Comparison of ENCODE assay signal across 39 cellular contexts in genomic region chr4:188695261-188695660, GRCh38.
"Had no signal": no experiment of that assay in that cellular context is flagged by ENCODE, and none has a peak within 500 bp of the region (broad histone marks: within the 10 kb centered on the region; RNA-seq: fewer than 3 reads in every experiment).

No MANE protein-coding gene starts in this region.

- H3K4me3 Mint-ChIP-seq: activated naive CD4-positive, alpha-beta T cell treated with anti-CD3 and anti-CD28 coated beads for 36 hours; activated naive CD4-positive, alpha-beta T cell treated with anti-CD3 and anti-CD28 coated beads, Interleukin-2, amount 10 ng/mL, durations not matched to agents 7 days and 5 days; activated naive CD4-positive, alpha-beta T cell treated with anti-CD3 and anti-CD28 coated beads, Interleukin-2, amount 50 U/mL, for 24 hours; activated naive CD8-positive, alpha-beta T cell; activated naive CD8-positive, alpha-beta T cell treated with anti-CD3 and anti-CD28 coated beads for 36 hours; activated naive CD8-positive, alpha-beta T cell treated with anti-CD3 and anti-CD28 coated beads, Interleukin-2, amount 10 ng/mL, durations not matched to agents 7 days and 5 days; activated naive CD8-positive, alpha-beta T cell treated with anti-CD3 and anti-CD28 coated beads, Interleukin-2, amount 50 U/mL, for 24 hours; activated T-cell treated with anti-CD3 and anti-CD28 coated beads, Interleukin-2, amount 50 U/mL, for 24 hours; activated T-cell treated with anti-CD3 and anti-CD28 coated beads, Interleukin-2, amount 50 U/mL, for 4 hours; activated T-cell treated with anti-CD3 and anti-CD28 coated beads, Interleukin-2, amount 50 U/mL, for 72 hours; activated T-helper 1 cell treated with anti-CD3 and anti-CD28 coated beads, Interleukin-12 subunit alpha, Interleukin-12 subunit beta, Interleukin-2, Interleukin-4 antibody, amounts not matched to agents 30 ng/mL and 10 ng/mL and 1 ng/mL, durations not matched to agents 14 hours and 24 hours and 36 hours; activated T-helper 17 cell treated with anti-CD3 and anti-CD28 coated beads, Interleukin-2, amount 50 U/mL, for 72 hours; brain; central memory CD8-positive, alpha-beta T cell had no signal

- FAIRE-seq: bronchial epithelial cell had no signal

- H3K4me1 ChIP-seq: adrenal gland, ascending aorta, body of pancreas, breast epithelium had no signal

- H3K9me3 ChIP-seq: adrenal gland, ascending aorta, body of pancreas, breast epithelium had no signal

- H3K9me3 Mint-ChIP-seq: activated T-cell treated with anti-CD3 and anti-CD28 coated beads, Interleukin-2, amount 50 U/mL, for 24 hours; activated T-helper 1 cell treated with anti-CD3 and anti-CD28 coated beads, Interleukin-12 subunit alpha, Interleukin-12 subunit beta, Interleukin-2, Interleukin-4 antibody, amounts not matched to agents 30 ng/mL and 10 ng/mL and 1 ng/mL, durations not matched to agents 14 hours and 24 hours and 36 hours; brain had no signal

- H3K4me1 Mint-ChIP-seq: activated naive CD4-positive, alpha-beta T cell treated with anti-CD3 and anti-CD28 coated beads, Interleukin-2, amount 10 ng/mL, durations not matched to agents 7 days and 5 days; activated naive CD4-positive, alpha-beta T cell treated with anti-CD3 and anti-CD28 coated beads, Interleukin-2, amount 50 U/mL, for 24 hours; activated naive CD8-positive, alpha-beta T cell treated with anti-CD3 and anti-CD28 coated beads for 36 hours; activated naive CD8-positive, alpha-beta T cell treated with anti-CD3 and anti-CD28 coated beads, Interleukin-2, amount 10 ng/mL, durations not matched to agents 7 days and 5 days; activated naive CD8-positive, alpha-beta T cell treated with anti-CD3 and anti-CD28 coated beads, Interleukin-2, amount 50 U/mL, for 24 hours; activated T-helper 17 cell treated with anti-CD3 and anti-CD28 coated beads, Interleukin-2, amount 50 U/mL, for 72 hours; brain; central memory CD8-positive, alpha-beta T cell had no signal

- H3K27ac Mint-ChIP-seq: activated naive CD4-positive, alpha-beta T cell treated with anti-CD3 and anti-CD28 coated beads for 36 hours; activated naive CD4-positive, alpha-beta T cell treated with anti-CD3 and anti-CD28 coated beads, Interleukin-2, amount 10 ng/mL, durations not matched to agents 7 days and 5 days; activated naive CD4-positive, alpha-beta T cell treated with anti-CD3 and anti-CD28 coated beads, Interleukin-2, amount 50 U/mL, for 24 hours; activated naive CD4-positive, alpha-beta T cell treated with anti-CD3 and anti-CD28 coated beads, Interleukin-2, amount 50 U/mL, for 72 hours; activated naive CD8-positive, alpha-beta T cell; activated naive CD8-positive, alpha-beta T cell treated with anti-CD3 and anti-CD28 coated beads for 36 hours; activated naive CD8-positive, alpha-beta T cell treated with anti-CD3 and anti-CD28 coated beads, Interleukin-2, amount 10 ng/mL, durations not matched to agents 7 days and 5 days; activated naive CD8-positive, alpha-beta T cell treated with anti-CD3 and anti-CD28 coated beads, Interleukin-2, amount 50 U/mL, for 24 hours; activated T-cell treated with anti-CD3 and anti-CD28 coated beads, Interleukin-2, amount 50 U/mL, for 24 hours; activated T-cell treated with anti-CD3 and anti-CD28 coated beads, Interleukin-2, amount 50 U/mL, for 72 hours; activated T-helper 1 cell treated with anti-CD3 and anti-CD28 coated beads, Interleukin-12 subunit alpha, Interleukin-12 subunit beta, Interleukin-2, Interleukin-4 antibody, amounts not matched to agents 30 ng/mL and 10 ng/mL and 1 ng/mL, durations not matched to agents 14 hours and 24 hours and 36 hours; activated T-helper 17 cell treated with anti-CD3 and anti-CD28 coated beads, Interleukin-2, amount 50 U/mL, for 72 hours; activated T-helper 2 cell treated with anti-CD3 and anti-CD28 coated beads, Interferon-gamma antibody, Interleukin-2, Interleukin-4, amounts not matched to agents 10 μg/mL and 5 μg/mL and 100 μg/mL, durations not matched to agents 14 hours and 24 hours and 36 hours; brain had no signal

- ATAC-seq: activated naive CD4-positive, alpha-beta T cell treated with anti-CD3 and anti-CD28 coated beads, Interleukin-2, amount 50 U/mL, for 72 hours; activated naive CD8-positive, alpha-beta T cell treated with anti-CD3 and anti-CD28 coated beads, Interleukin-2, amount 50 U/mL, for 24 hours; activated T-cell treated with anti-CD3 and anti-CD28 coated beads, Interleukin-2, amount 50 U/mL, for 4 hours; activated T-cell treated with anti-CD3 and anti-CD28 coated beads, Interleukin-2, amount 50 U/mL, for 72 hours; activated T-helper 17 cell treated with anti-CD3 and anti-CD28 coated beads, Interleukin-2, amount 50 U/mL, for 72 hours; body of pancreas had no signal

- DNase-seq: activated effector memory CD4-positive, alpha-beta T cell treated with anti-CD3 and anti-CD28 coated beads, Interleukin-2, amount 50 U/mL, for 16 hours; activated effector memory CD4-positive, alpha-beta T cell treated with Interleukin-2 at 50 U/mL for 16 hours; activated gamma-delta T cell; activated gamma-delta T cell treated with Interleukin-2 at 50 U/mL for 16 hours; activated naive CD4-positive, alpha-beta T cell; activated naive CD4-positive, alpha-beta T cell treated with anti-CD3 and anti-CD28 coated beads for 36 hours; activated naive CD4-positive, alpha-beta T cell treated with anti-CD3 and anti-CD28 coated beads, Interleukin-2, amount 10 ng/mL, durations not matched to agents 7 days and 5 days; activated naive CD4-positive, alpha-beta T cell treated with anti-CD3 and anti-CD28 coated beads, Interleukin-2, amount 50 U/mL, for 16 hours; activated naive CD4-positive, alpha-beta T cell treated with Interleukin-2 at 50 U/mL for 16 hours; activated naive CD8-positive, alpha-beta T cell treated with anti-CD3 and anti-CD28 coated beads for 36 hours; activated naive CD8-positive, alpha-beta T cell treated with anti-CD3 and anti-CD28 coated beads, Interleukin-2, amount 10 ng/mL, durations not matched to agents 7 days and 5 days; activated naive CD8-positive, alpha-beta T cell treated with anti-CD3 and anti-CD28 coated beads, Interleukin-2, amount 50 U/mL, for 24 hours; activated T-cell treated with anti-CD3 and anti-CD28 coated beads, Interleukin-2, amount 50 U/mL, for 1 hour; activated T-cell treated with anti-CD3 and anti-CD28 coated beads, Interleukin-2, amount 50 U/mL, for 24 hours; activated T-cell treated with anti-CD3 and anti-CD28 coated beads, Interleukin-2, amount 50 U/mL, for 4 hours; activated T-cell treated with anti-CD3 and anti-CD28 coated beads, Interleukin-2, amount 50 U/mL, for 48 hours; activated T-cell treated with anti-CD3 and anti-CD28 coated beads, Interleukin-2, amount 50 U/mL, for 72 hours; adrenal gland; amniotic stem cell; amygdala; anterior cingulate cortex; aorta; body of pancreas; brain microvascular endothelial cell; caudate nucleus; central memory CD4-positive, alpha-beta T cell; cerebellar nuclear complex had no signal

- H3K4me3 ChIP-seq: adrenal gland, ascending aorta, body of pancreas, breast epithelium, cardiac muscle cell had no signal

- H3K36me3 Mint-ChIP-seq: activated naive CD4-positive, alpha-beta T cell treated with anti-CD3 and anti-CD28 coated beads, Interleukin-2, amount 10 ng/mL, durations not matched to agents 7 days and 5 days; activated naive CD4-positive, alpha-beta T cell treated with anti-CD3 and anti-CD28 coated beads, Interleukin-2, amount 50 U/mL, for 24 hours; activated naive CD4-positive, alpha-beta T cell treated with anti-CD3 and anti-CD28 coated beads, Interleukin-2, amount 50 U/mL, for 72 hours; activated naive CD8-positive, alpha-beta T cell; activated naive CD8-positive, alpha-beta T cell treated with anti-CD3 and anti-CD28 coated beads for 36 hours; activated naive CD8-positive, alpha-beta T cell treated with anti-CD3 and anti-CD28 coated beads, Interleukin-2, amount 10 ng/mL, durations not matched to agents 7 days and 5 days; brain had no signal

- H3K36me3 ChIP-seq: adrenal gland, ascending aorta, brain microvascular endothelial cell, breast epithelium, cardiac muscle cell had no signal

- H3K27me3 ChIP-seq: adrenal gland, ascending aorta, body of pancreas, brain microvascular endothelial cell, breast epithelium, cardiac muscle cell had no signal

- H3K27me3 Mint-ChIP-seq: activated naive CD4-positive, alpha-beta T cell treated with anti-CD3 and anti-CD28 coated beads, Interleukin-2, amount 10 ng/mL, durations not matched to agents 7 days and 5 days; activated naive CD4-positive, alpha-beta T cell treated with anti-CD3 and anti-CD28 coated beads, Interleukin-2, amount 50 U/mL, for 24 hours; activated naive CD8-positive, alpha-beta T cell; activated naive CD8-positive, alpha-beta T cell treated with anti-CD3 and anti-CD28 coated beads for 36 hours; activated naive CD8-positive, alpha-beta T cell treated with anti-CD3 and anti-CD28 coated beads, Interleukin-2, amount 10 ng/mL, durations not matched to agents 7 days and 5 days; activated naive CD8-positive, alpha-beta T cell treated with anti-CD3 and anti-CD28 coated beads, Interleukin-2, amount 50 U/mL, for 24 hours; activated T-cell treated with anti-CD3 and anti-CD28 coated beads, Interleukin-2, amount 50 U/mL, for 24 hours; activated T-helper 17 cell treated with anti-CD3 and anti-CD28 coated beads, Interleukin-2, amount 50 U/mL, for 72 hours; brain; central memory CD8-positive, alpha-beta T cell had no signal

- H3K27ac ChIP-seq: adrenal gland, ascending aorta, body of pancreas, brain microvascular endothelial cell, breast epithelium, cardiac muscle cell had no signal
